ENCODE assay signal across 8 cellular contexts in genomic region chr4:3045500-3045850, GRCh38. TPM values are rescaled to one million over a fixed set of nuclear protein-coding genes. Genes with fewer than 3 reads are reported as not detected.
DNase-seq lines count a peak whose midpoint lies in the region; ATAC-seq lines count a peak whose summit lies in the region.

No MANE protein-coding gene starts in this region.

- H3K27ac Mint-ChIP-seq in IgD-negative memory B cell, result peak overlapping the region; percentile 95 to 99 (median 98)

- H3K9me3 Mint-ChIP-seq in IgD-negative memory B cell, result peaks cover 0 to 7% (median 0%) of the 10 kb centered on the region in 3 donors

- peak overlapping the region; percentile 38 to 88 (median 84) for H3K4me3 Mint-ChIP-seq in IgD-negative memory B cell

- no peaks in the 10 kb centered on the region for H3K36me3 ChIP-seq in MG63

- H3K36me3 Mint-ChIP-seq in IgD-negative memory B cell, result peaks cover 10% of the 10 kb centered on the region

- H3K27me3 ChIP-seq in MG63, result no peaks in the 10 kb centered on the region

- H3K9me3 ChIP-seq in MG63, result no peaks in the 10 kb centered on the region

- no peak overlapping the region for H3K4me3 ChIP-seq in MG63

- DNase-seq in activated CD8-positive, alpha-beta memory T cell treated with anti-CD3 and anti-CD28 coated beads for 24 hours, result peak; percentile 73
- peak; percentile 87 for DNase-seq in fibroblast of peridontal ligament (ENCODE audit: extremely low read depth)
- DNase-seq in stimulated activated CD4-positive, alpha-beta T cell treated with anti-CD3 and anti-CD28 coated beads, TNF-alpha, amount 100 ng/mL, for 4 hours (ENCODE audit: low read depth in 3 of 3), result peak in 2 of 3 experiments; percentile 23 to 37
- DNase-seq in MG63, result no peak
- DNase-seq in cerebellar nuclear complex (lab: John Stamatoyannopoulos, UW), result no peak
- no peak for DNase-seq in NCI-H748 (lab: John Stamatoyannopoulos, UW; ENCODE audit: unreplicated experiment)

- H3K4me1 Mint-ChIP-seq in IgD-negative memory B cell, result peaks cover 36 to 49% (median 40%) of the 10 kb centered on the region in 3 donors

- no peaks in the 10 kb centered on the region for H3K27me3 Mint-ChIP-seq in IgD-negative memory B cell

- ATAC-seq in GM18502 (IDR thresholded peaks at IDR 0.05; ENCODE audit: poor library complexity, unreplicated experiment), result no peak

RNA-seq across cellular contexts. Expression of gene HTT-AS, which starts 28.9 kb away (rescaled TPM):
- polyA plus RNA-seq in IgD-negative memory B cell, result not detected
- total RNA-seq in MG63 (2014; rRNA removed; shearing (Covaris generic); ENCODE audit: low replicate concordance), result not detected in 2 replicates

RNA-seq across cellular contexts. Expression of gene HTT, which starts 29.0 kb away (rescaled TPM):
- polyA plus RNA-seq in IgD-negative memory B cell, result 10.0 TPM
- total RNA-seq in MG63 (2014; rRNA removed; shearing (Covaris generic); ENCODE audit: low replicate concordance), result 6.4 and 8.1 TPM in 2 replicates

Comparison
In these comparisons a context has a peak if more than half of its experiments do, and no peak if none do; other contexts are left out.
1. DNase-seq: peak in activated CD8-positive, alpha-beta memory T cell treated with anti-CD3 and anti-CD28 coated beads for 24 hours (single experiment), fibroblast of peridontal ligament (single experiment) and stimulated activated CD4-positive, alpha-beta T cell treated with anti-CD3 and anti-CD28 coated beads, TNF-alpha, amount 100 ng/mL, for 4 hours (2 of 3); none in MG63 (single experiment), cerebellar nuclear complex (0 of 2) and NCI-H748 (single experiment).